Comparison of ENCODE assay signal across 33 cellular contexts in genomic region chr3:160050019-160050418, GRCh38.
"Had no signal": no experiment of that assay in that cellular context is flagged by ENCODE, and none has a peak within 500 bp of the region (broad histone marks: within the 10 kb centered on the region; RNA-seq: fewer than 3 reads in every experiment).

No MANE protein-coding gene starts in this region.

- H3K36me3 Mint-ChIP-seq: activated naive CD4-positive, alpha-beta T cell treated with anti-CD3 and anti-CD28 coated beads, Interleukin-2, amount 10 ng/mL, durations not matched to agents 7 days and 5 days; activated naive CD4-positive, alpha-beta T cell treated with anti-CD3 and anti-CD28 coated beads, Interleukin-2, amount 50 U/mL, for 72 hours; activated naive CD8-positive, alpha-beta T cell treated with anti-CD3 and anti-CD28 coated beads, Interleukin-2, amount 10 ng/mL, durations not matched to agents 7 days and 5 days; WTC11 had no signal

- H3K4me1 Mint-ChIP-seq: activated CD4-positive, alpha-beta T cell treated with anti-CD3 and anti-CD28 coated beads, Interleukin-2, amount 10 ng/mL, durations not matched to agents 7 days and 5 days; activated naive CD4-positive, alpha-beta T cell treated with anti-CD3 and anti-CD28 coated beads, Interleukin-2, amount 10 ng/mL, durations not matched to agents 7 days and 5 days; activated naive CD8-positive, alpha-beta T cell treated with anti-CD3 and anti-CD28 coated beads, Interleukin-2, amount 10 ng/mL, durations not matched to agents 7 days and 5 days; central memory CD8-positive, alpha-beta T cell; T-helper 17 cell; WTC11 had no signal

- ATAC-seq: activated naive CD4-positive, alpha-beta T cell treated with anti-CD3 and anti-CD28 coated beads, Interleukin-2, amount 50 U/mL, for 72 hours; activated T-cell treated with anti-CD3 and anti-CD28 coated beads, Interleukin-2, amount 50 U/mL, for 72 hours; esophagus mucosa; foreskin keratinocyte; gastrocnemius medialis; T-helper 17 cell; WTC11 had no signal

- H3K27me3 Mint-ChIP-seq: activated CD4-positive, alpha-beta T cell treated with anti-CD3 and anti-CD28 coated beads, Interleukin-2, amount 10 ng/mL, durations not matched to agents 7 days and 5 days; dendritic cell treated with granulocyte-macrophage colony-stimulating factor and Interleukin-4, amounts not matched to agents 40 ng/mL and 50 ng/mL, for 4 days had no signal

- H3K27ac Mint-ChIP-seq: activated CD4-positive, alpha-beta memory T cell treated with anti-CD3 and anti-CD28 coated beads, Interleukin-2, amount 10 ng/mL, durations not matched to agents 7 days and 5 days; activated CD4-positive, alpha-beta T cell treated with anti-CD3 and anti-CD28 coated beads, Interleukin-2, amount 10 ng/mL, durations not matched to agents 7 days and 5 days; activated naive CD4-positive, alpha-beta T cell treated with anti-CD3 and anti-CD28 coated beads, Interleukin-2, amount 10 ng/mL, durations not matched to agents 7 days and 5 days; activated naive CD4-positive, alpha-beta T cell treated with anti-CD3 and anti-CD28 coated beads, Interleukin-2, amount 50 U/mL, for 72 hours; activated naive CD8-positive, alpha-beta T cell treated with anti-CD3 and anti-CD28 coated beads, Interleukin-2, amount 10 ng/mL, durations not matched to agents 7 days and 5 days; activated T-cell treated with anti-CD3 and anti-CD28 coated beads, Interleukin-2, amount 50 U/mL, for 24 hours; T-helper 17 cell; T-helper 2 cell treated with Interferon-gamma antibody and Interleukin-4, amounts not matched to agents 5 μg/mL and 100 μg/mL, for 36 hours; WTC11 had no signal

- H3K27ac ChIP-seq: brain microvascular endothelial cell, coronary artery, dorsolateral prefrontal cortex, foreskin keratinocyte, gastrocnemius medialis had no signal

- H3K36me3 ChIP-seq: brain microvascular endothelial cell, gastrocnemius medialis had no signal

- H3K4me3 ChIP-seq: coronary artery, dorsolateral prefrontal cortex, gastrocnemius medialis had no signal

- H3K4me1 ChIP-seq: foreskin keratinocyte, gastrocnemius medialis had no signal

- H3K27me3 ChIP-seq: brain microvascular endothelial cell, dorsolateral prefrontal cortex, gastrocnemius medialis had no signal

- H3K9me3 ChIP-seq: gastrocnemius medialis had no signal

- H3K4me3 Mint-ChIP-seq: activated CD4-positive, alpha-beta memory T cell treated with anti-CD3 and anti-CD28 coated beads, Interleukin-2, amount 10 ng/mL, durations not matched to agents 7 days and 5 days; activated CD4-positive, alpha-beta T cell treated with anti-CD3 and anti-CD28 coated beads, Interleukin-2, amount 10 ng/mL, durations not matched to agents 7 days and 5 days; activated naive CD4-positive, alpha-beta T cell treated with anti-CD3 and anti-CD28 coated beads, Interleukin-2, amount 10 ng/mL, durations not matched to agents 7 days and 5 days; activated naive CD8-positive, alpha-beta T cell treated with anti-CD3 and anti-CD28 coated beads, Interleukin-2, amount 10 ng/mL, durations not matched to agents 7 days and 5 days; activated T-cell treated with anti-CD3 and anti-CD28 coated beads, Interleukin-2, amount 50 U/mL, for 24 hours; activated T-cell treated with anti-CD3 and anti-CD28 coated beads, Interleukin-2, amount 50 U/mL, for 72 hours; central memory CD8-positive, alpha-beta T cell; dendritic cell treated with granulocyte-macrophage colony-stimulating factor and Interleukin-4, amounts not matched to agents 40 ng/mL and 50 ng/mL, for 4 days; endodermal cell; T-helper 17 cell; T-helper 2 cell treated with Interferon-gamma antibody and Interleukin-4, amounts not matched to agents 5 μg/mL and 100 μg/mL, for 36 hours; WTC11 had no signal

- DNase-seq: activated CD4-positive, alpha-beta memory T cell treated with anti-CD3 and anti-CD28 coated beads, Interleukin-2, amount 10 ng/mL, durations not matched to agents 7 days and 5 days; activated CD4-positive, alpha-beta T cell treated with anti-CD3 and anti-CD28 coated beads for 1 hour; activated CD4-positive, alpha-beta T cell treated with anti-CD3 and anti-CD28 coated beads for 4 hours; activated CD4-positive, alpha-beta T cell treated with anti-CD3 and anti-CD28 coated beads, Interleukin-2, amount 10 ng/mL, durations not matched to agents 7 days and 5 days; activated CD4-positive, alpha-beta T cell treated with anti-CD3 and anti-CD28 coated beads, Interleukin-2, amount 50 U/mL, for 4 hours; activated CD8-positive, alpha-beta memory T cell treated with anti-CD3 and anti-CD28 coated beads, Interleukin-2, amount 50 U/mL, for 48 hours; activated gamma-delta T cell; activated naive CD4-positive, alpha-beta T cell; activated naive CD4-positive, alpha-beta T cell treated with anti-CD3 and anti-CD28 coated beads, Interleukin-2, amount 10 ng/mL, durations not matched to agents 7 days and 5 days; activated naive CD8-positive, alpha-beta T cell treated with anti-CD3 and anti-CD28 coated beads, Interleukin-2, amount 10 ng/mL, durations not matched to agents 7 days and 5 days; activated T-cell treated with anti-CD3 and anti-CD28 coated beads for 4 hours; activated T-cell treated with anti-CD3 and anti-CD28 coated beads, Interleukin-2, amount 50 U/mL, for 24 hours; activated T-cell treated with anti-CD3 and anti-CD28 coated beads, Interleukin-2, amount 50 U/mL, for 72 hours; amniotic stem cell; anterior cingulate cortex; brain microvascular endothelial cell; dorsolateral prefrontal cortex; effector memory CD4-positive, alpha-beta T cell; foreskin keratinocyte; gastrocnemius medialis; glutamatergic neuron; SW 1271; T-helper 1 cell; T-helper 17 cell; T1000 had no signal

- H3K9me3 Mint-ChIP-seq: activated CD4-positive, alpha-beta memory T cell treated with anti-CD3 and anti-CD28 coated beads, Interleukin-2, amount 10 ng/mL, durations not matched to agents 7 days and 5 days; activated CD4-positive, alpha-beta T cell treated with anti-CD3 and anti-CD28 coated beads, Interleukin-2, amount 10 ng/mL, durations not matched to agents 7 days and 5 days; activated naive CD4-positive, alpha-beta T cell treated with anti-CD3 and anti-CD28 coated beads, Interleukin-2, amount 10 ng/mL, durations not matched to agents 7 days and 5 days; activated naive CD4-positive, alpha-beta T cell treated with anti-CD3 and anti-CD28 coated beads, Interleukin-2, amount 50 U/mL, for 72 hours; activated naive CD8-positive, alpha-beta T cell treated with anti-CD3 and anti-CD28 coated beads, Interleukin-2, amount 10 ng/mL, durations not matched to agents 7 days and 5 days; activated T-cell treated with anti-CD3 and anti-CD28 coated beads, Interleukin-2, amount 50 U/mL, for 24 hours; activated T-cell treated with anti-CD3 and anti-CD28 coated beads, Interleukin-2, amount 50 U/mL, for 72 hours; central memory CD8-positive, alpha-beta T cell; dendritic cell treated with granulocyte-macrophage colony-stimulating factor and Interleukin-4, amounts not matched to agents 40 ng/mL and 50 ng/mL, for 4 days; endodermal cell; T-helper 2 cell treated with Interferon-gamma antibody and Interleukin-4, amounts not matched to agents 5 μg/mL and 100 μg/mL, for 36 hours; WTC11 had no signal
